ENCODE assay signal across 34 cellular contexts in genomic region chr20:62987114-62987513, GRCh38. TPM values are rescaled to one million over a fixed set of nuclear protein-coding genes. Genes with fewer than 3 reads are reported as not detected.
"Had no signal": no experiment of that assay in that cellular context is flagged by ENCODE, and none has a peak within 500 bp of the region (broad histone marks: within the 10 kb centered on the region; RNA-seq: fewer than 3 reads in every experiment).

No MANE protein-coding gene starts in this region.

- FAIRE-seq: endothelial cell of umbilical vein, islet of Langerhans had no signal

- H3K27ac ChIP-seq: colonic mucosa, esophagus muscularis mucosa, foreskin keratinocyte, gastroesophageal sphincter, heart left ventricle, hepatocyte, left lung, neural progenitor cell, prostate gland, right atrium auricular region, sigmoid colon, stomach, testis, tibial artery had no signal

- H3K4me2 ChIP-seq: hepatocyte, neural progenitor cell had no signal

- DNase-seq: colonic mucosa; effector memory CD4-positive, alpha-beta T cell; foreskin keratinocyte; heart left ventricle; left cardiac atrium; left lung; mesenchymal stem cell; midbrain; naive thymus-derived CD4-positive, alpha-beta T cell; sigmoid colon; stimulated activated CD4-positive, alpha-beta T cell treated with anti-CD3 and anti-CD28 coated beads, Interleukin-2, amount 100 ng/mL, for 24 hours; stimulated activated CD4-positive, alpha-beta T cell treated with anti-CD3 and anti-CD28 coated beads, Interleukin-4, amount 100 ng/mL, for 24 hours; stimulated activated naive CD4-positive, alpha-beta T cell treated with Interleukin-2 at 50 U/mL for 16 hours; stomach; testis; tibial artery had no signal

- H3K9ac ChIP-seq: neural progenitor cell had no signal

- H3K4me3 ChIP-seq: colonic mucosa, esophagus muscularis mucosa, gastroesophageal sphincter, heart left ventricle, hepatocyte, left lung, neural progenitor cell, prostate gland, right atrium auricular region, sigmoid colon, stomach, testis, tibial artery had no signal

- H3K36me3 ChIP-seq: colonic mucosa, esophagus muscularis mucosa, gastroesophageal sphincter, heart left ventricle, left lung, neural progenitor cell, prostate gland, right atrium auricular region, sigmoid colon, stomach, tibial artery had no signal

- ATAC-seq: foreskin keratinocyte; gastroesophageal sphincter; heart left ventricle; left cardiac atrium; left lung; naive thymus-derived CD4-positive, alpha-beta T cell; stimulated activated effector memory CD8-positive, alpha-beta T cell treated with anti-CD3 and anti-CD28 coated beads, Interleukin-12 subunit alpha, Interleukin-12 subunit beta, amount 100 ng/mL, for 72 hours had no signal

- H3K9me3 ChIP-seq: colonic mucosa, esophagus muscularis mucosa, gastroesophageal sphincter, heart left ventricle, left lung, prostate gland, right atrium auricular region, sigmoid colon, stomach, testis, tibial artery had no signal

- H3K4me1 ChIP-seq: colonic mucosa, esophagus muscularis mucosa, foreskin keratinocyte, gastroesophageal sphincter, left lung, prostate gland, right atrium auricular region, sigmoid colon, stomach, testis, tibial artery had no signal

- H3K27me3 ChIP-seq: colonic mucosa, right atrium auricular region, testis had no signal

- H3K79me2 ChIP-seq: hepatocyte had no signal

- H2AFZ ChIP-seq: hepatocyte, neural progenitor cell had no signal

RNA-seq across cellular contexts. Expression of gene BHLHE23, which starts 19.6 kb away (rescaled TPM):
- total RNA-seq: colonic mucosa; endothelial cell of umbilical vein; epithelial cell of proximal tubule; esophagus muscularis mucosa; fibroblast of lung; foreskin keratinocyte; gastroesophageal sphincter; heart left ventricle; hepatocyte; kidney epithelial cell; left cardiac atrium; left lung; lung microvascular endothelial cell; mucosa of gallbladder; naive thymus-derived CD4-positive, alpha-beta T cell; osteocyte; right atrium auricular region; sigmoid colon; skeletal muscle tissue; subcutaneous adipose tissue had no signal
- polyA plus RNA-seq: endothelial cell of umbilical vein; fibroblast of lung; foreskin keratinocyte; heart left ventricle; hepatocyte; naive thymus-derived CD4-positive, alpha-beta T cell; sigmoid colon; stomach; urinary bladder had no signal

RNA-seq across cellular contexts. Expression of gene SLC17A9, which starts 34.6 kb away (rescaled TPM):
- total RNA-seq: osteocyte, skeletal muscle tissue had no signal
